ENCODE assay signal across 8 cellular contexts in the genomic region with DNA sequence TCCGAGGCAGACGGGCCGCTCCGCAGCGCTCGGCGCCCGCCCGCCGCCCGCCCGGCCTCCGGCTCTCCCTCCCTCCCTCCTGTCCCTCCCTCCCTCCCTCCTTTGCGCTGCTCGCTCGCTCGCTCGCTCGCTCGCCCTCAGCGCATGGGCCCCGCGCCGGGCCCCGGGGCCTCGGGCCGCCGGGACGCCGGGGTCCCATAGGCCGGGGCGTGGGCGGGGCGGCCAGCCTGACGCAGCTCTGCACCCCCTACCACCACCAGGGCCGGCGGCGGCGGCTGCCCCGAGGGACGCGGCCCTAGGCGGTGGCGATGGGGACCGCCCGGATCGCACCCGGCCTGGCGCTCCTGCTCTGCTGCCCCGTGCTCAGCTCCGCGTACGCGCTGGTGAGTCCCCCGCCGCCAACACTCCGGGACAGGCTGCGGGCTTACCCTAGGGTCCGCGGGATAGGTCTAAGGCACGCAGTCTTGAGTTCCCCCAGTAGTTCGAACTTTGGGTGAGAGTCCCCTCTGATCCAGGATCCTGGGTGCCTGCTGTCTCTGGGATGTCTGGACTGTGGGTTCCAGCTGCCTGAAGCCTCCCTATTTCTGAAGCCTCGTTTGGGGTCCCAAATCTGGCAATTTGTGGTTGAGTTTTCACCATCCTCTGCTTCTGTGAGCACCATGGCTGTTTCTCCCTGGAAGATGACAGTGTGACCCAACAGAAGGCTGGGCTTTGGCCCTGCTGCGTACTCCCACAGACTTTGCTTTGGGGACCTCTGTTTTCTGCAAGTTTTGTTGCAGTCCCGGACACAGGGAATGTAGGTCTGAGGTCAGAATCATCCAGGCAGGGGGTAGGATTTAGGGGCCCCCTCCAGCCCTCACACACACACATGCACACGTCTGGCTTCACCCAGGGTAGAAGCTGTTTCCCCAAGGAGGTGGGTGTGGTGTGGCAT. TPM values are rescaled to one million over a fixed set of nuclear protein-coding genes. Genes with fewer than 3 reads are reported as not detected.
DNase-seq lines count a peak whose midpoint lies in the region; ATAC-seq, FAIRE-seq and TF ChIP-seq lines count a peak whose summit lies in the region.

No MANE protein-coding gene starts in this region.

- H3K36me3 Mint-ChIP-seq in activated CD8-positive, alpha-beta memory T cell treated with anti-CD3 and anti-CD28 coated beads, Interleukin-2, amount 10 ng/mL, durations not matched to agents 7 days and 5 days, result no peaks in the 10 kb centered on the region
- H3K36me3 Mint-ChIP-seq in activated naive CD8-positive, alpha-beta T cell treated with anti-CD3 and anti-CD28 coated beads, Interleukin-2, amount 50 U/mL, for 24 hours (ENCODE audit: low read depth), result no peaks in the 10 kb centered on the region

- H3K4me1 ChIP-seq in kidney (ENCODE audit: control insufficient read depth in 1 of 2, insufficient read depth in 1 of 2, low read depth in 1 of 2, low read length in 2 of 2) (peaks cover 16 to 33% of the 10 kb centered on the region in 2 donors), tibial artery (peaks cover 0 to 46% (median 26%) of the 10 kb centered on the region in 4 donors)

- H3K36me3 ChIP-seq in kidney (ENCODE audit: control insufficient read depth in 1 of 2, insufficient read depth in 2 of 2, low read length in 2 of 2), result no peaks in the 10 kb centered on the region
- no peaks in the 10 kb centered on the region for H3K36me3 ChIP-seq in tibial artery

- no peak overlapping the region for H3K4me3 Mint-ChIP-seq in activated CD8-positive, alpha-beta memory T cell treated with anti-CD3 and anti-CD28 coated beads, Interleukin-2, amount 10 ng/mL, durations not matched to agents 7 days and 5 days
- peak overlapping the region; percentile 36 for H3K4me3 Mint-ChIP-seq in activated naive CD8-positive, alpha-beta T cell treated with anti-CD3 and anti-CD28 coated beads, Interleukin-2, amount 50 U/mL, for 24 hours

- H3K27me3 ChIP-seq in tibial artery, result no peaks in the 10 kb centered on the region

- intact Hi-C loops in kidney (cut with DNase I) (no loop called here), tibial artery (cut with DNase I; ENCODE audit: low total_unique reads) (no loop called here)

- H3K9me3 ChIP-seq in kidney (ENCODE audit: control insufficient read depth in 1 of 2, low read length in 2 of 2) (no peaks in the 10 kb centered on the region), tibial artery (no peaks in the 10 kb centered on the region)

- no peaks in the 10 kb centered on the region for H3K4me1 Mint-ChIP-seq in activated CD8-positive, alpha-beta memory T cell treated with anti-CD3 and anti-CD28 coated beads, Interleukin-2, amount 10 ng/mL, durations not matched to agents 7 days and 5 days
- H3K4me1 Mint-ChIP-seq in activated naive CD8-positive, alpha-beta T cell treated with anti-CD3 and anti-CD28 coated beads, Interleukin-2, amount 50 U/mL, for 24 hours, result peaks cover 6% of the 10 kb centered on the region

- CTCF ChIA-PET in activated CD8-positive, alpha-beta memory T cell treated with anti-CD3 and anti-CD28 coated beads, Interleukin-2, amount 10 ng/mL, durations not matched to agents 7 days and 5 days (lab: Charles Lee), result interaction anchor here (0.9 to 1.6 kb wide), 4 partner anchors 11 to 26 kb away, joined by 3 to 6 read pairs (median 3); no protein-coding TSS in a partner anchor

- FAIRE-seq in kidney (lab: Jason Lieb, UNC), result no peak

- peaks cover 69% of the 10 kb centered on the region for H3K27me3 Mint-ChIP-seq in activated CD8-positive, alpha-beta memory T cell treated with anti-CD3 and anti-CD28 coated beads, Interleukin-2, amount 10 ng/mL, durations not matched to agents 7 days and 5 days
- peaks cover 44% of the 10 kb centered on the region for H3K27me3 Mint-ChIP-seq in activated naive CD8-positive, alpha-beta T cell treated with anti-CD3 and anti-CD28 coated beads, Interleukin-2, amount 50 U/mL, for 24 hours

- peak; percentile 46 for ATAC-seq in activated CD8-positive, alpha-beta memory T cell treated with anti-CD3 and anti-CD28 coated beads, Interleukin-2, amount 10 ng/mL, durations not matched to agents 7 days and 5 days
- no peak for ATAC-seq in activated naive CD8-positive, alpha-beta T cell treated with anti-CD3 and anti-CD28 coated beads, Interleukin-2, amount 50 U/mL, for 24 hours
- no peak for ATAC-seq in GM21737 (IDR thresholded peaks at IDR 0.05; ENCODE audit: unreplicated experiment)
- no peak for ATAC-seq in GM18873 (IDR thresholded peaks at IDR 0.05; ENCODE audit: low FRiP score, unreplicated experiment)
- no peak for ATAC-seq in HG03139 (IDR thresholded peaks at IDR 0.05; ENCODE audit: unreplicated experiment)

- peak overlapping the region; percentile 95 to 96 for H3K9ac ChIP-seq in kidney (ENCODE audit: low read length in 2 of 2)

- peak overlapping the region; percentile 90 to 94 for H3K27ac ChIP-seq in kidney (ENCODE audit: low read depth in 2 of 2, low read length in 2 of 2)
- peak overlapping the region; percentile 92 to 96 for H3K27ac ChIP-seq in tibial artery

- H3K9me3 Mint-ChIP-seq in activated CD8-positive, alpha-beta memory T cell treated with anti-CD3 and anti-CD28 coated beads, Interleukin-2, amount 10 ng/mL, durations not matched to agents 7 days and 5 days (ENCODE audit: low read depth), result no peaks in the 10 kb centered on the region
- H3K9me3 Mint-ChIP-seq in activated naive CD8-positive, alpha-beta T cell treated with anti-CD3 and anti-CD28 coated beads, Interleukin-2, amount 50 U/mL, for 24 hours, result no peaks in the 10 kb centered on the region

- no peak overlapping the region for H3K27ac Mint-ChIP-seq in activated CD8-positive, alpha-beta memory T cell treated with anti-CD3 and anti-CD28 coated beads, Interleukin-2, amount 10 ng/mL, durations not matched to agents 7 days and 5 days
- no peak overlapping the region for H3K27ac Mint-ChIP-seq in activated naive CD8-positive, alpha-beta T cell treated with anti-CD3 and anti-CD28 coated beads, Interleukin-2, amount 50 U/mL, for 24 hours

- TF ChIP-seq CTCF in kidney (IDR thresholded peaks at IDR 0.05; ENCODE audit: borderline replicate concordance, extremely low read depth, insufficient read depth), result no peak
- TF ChIP-seq CTCF in tibial artery (IDR thresholded peaks at IDR 0.05), result peak in 1 of 2 experiments; percentile 19

- no peak for DNase-seq in activated CD8-positive, alpha-beta memory T cell treated with anti-CD3 and anti-CD28 coated beads, Interleukin-2, amount 10 ng/mL, durations not matched to agents 7 days and 5 days
- DNase-seq in activated CD8-positive, alpha-beta memory T cell treated with anti-CD3 and anti-CD28 coated beads, Interleukin-2, amount 50 U/mL, for 4 hours, result no peak
- DNase-seq in activated naive CD8-positive, alpha-beta T cell treated with anti-CD3 and anti-CD28 coated beads, Interleukin-2, amount 50 U/mL, for 24 hours, result no peak
- DNase-seq in kidney (no peak), tibial artery (no peak)

- H3K4me3 ChIP-seq in kidney (ENCODE audit: low read length in 2 of 2), result peak overlapping the region; percentile 86 to 87
- H3K4me3 ChIP-seq in tibial artery, result peak overlapping the region; percentile 73 to 88

RNA-seq across cellular contexts. Expression of a gene that starts 6.0 kb away (rescaled TPM):
- total RNA-seq in activated CD8-positive, alpha-beta memory T cell treated with anti-CD3 and anti-CD28 coated beads, Interleukin-2, amount 10 ng/mL, durations not matched to agents 7 days and 5 days, result not detected
- total RNA-seq in kidney, result 286 TPM
- polyA plus RNA-seq in kidney (ENCODE audit: insufficient read depth, low read depth, low replicate concordance), result 1,885 TPM

RNA-seq across cellular contexts. Expression of a gene that starts 20.3 kb away (rescaled TPM):
- total RNA-seq in activated CD8-positive, alpha-beta memory T cell treated with anti-CD3 and anti-CD28 coated beads, Interleukin-2, amount 10 ng/mL, durations not matched to agents 7 days and 5 days, result not detected
- 41.3 TPM for total RNA-seq in kidney
- polyA plus RNA-seq in kidney (ENCODE audit: insufficient read depth, low read depth, low replicate concordance), result 81.9 TPM

Comparison
In these comparisons a context has a peak if more than half of its experiments do, and no peak if none do; other contexts are left out.
1. RNA of a gene that starts 6.0 kb away (total RNA-seq): 286 TPM in kidney (single experiment); not detected in activated CD8-positive, alpha-beta memory T cell treated with anti-CD3 and anti-CD28 coated beads, Interleukin-2, amount 10 ng/mL, durations not matched to agents 7 days and 5 days; every median in the first group is over 100 times any median in the second.
2. RNA of a gene that starts 20.3 kb away (total RNA-seq): 41.3 TPM in kidney (single experiment); not detected in activated CD8-positive, alpha-beta memory T cell treated with anti-CD3 and anti-CD28 coated beads, Interleukin-2, amount 10 ng/mL, durations not matched to agents 7 days and 5 days; every median in the first group is over 10 times any median in the second.